31 cellular contexts compared by ENCODE assay signal in genomic region chr12:116039081-116039480, GRCh38.
DNase-seq lines count a peak whose midpoint lies in the region; ATAC-seq and TF ChIP-seq lines count a peak whose summit lies in the region.
"Had no signal": no experiment of that assay in that cellular context is flagged by ENCODE, and none has a peak within 500 bp of the region (broad histone marks: within the 10 kb centered on the region; RNA-seq: fewer than 3 reads in every experiment).

No MANE protein-coding gene starts in this region.

- H3K4me1 Mint-ChIP-seq in mesothelial cell of epicardium = peaks cover 46% of the 10 kb centered on the region
- H3K4me1 Mint-ChIP-seq: activated naive CD4-positive, alpha-beta T cell treated with anti-CD3 and anti-CD28 coated beads, Interleukin-2, amount 10 ng/mL, durations not matched to agents 7 days and 5 days had no signal

- DNase-seq in AG10803 (ENCODE audit: low read depth) = peak; percentile 46
- peak; percentile 46 for DNase-seq in MG63
- no peak for DNase-seq in mesothelial cell of epicardium (ENCODE audit: low spot score in 2 of 2, unreplicated experiment in 2 of 2)
- no peak for DNase-seq in NCI-H2107 treated with DMSO at 0.1 percent for 48 hours (lab: John Stamatoyannopoulos, UW; ENCODE audit: unreplicated experiment)
- no peak for DNase-seq in ascending aorta (ENCODE audit: low spot score in 2 of 2)
- no peak for DNase-seq in NCI-H146 treated with DMSO at 0.1 percent for 48 hours (lab: John Stamatoyannopoulos, UW; ENCODE audit: unreplicated experiment)
- DNase-seq: activated CD4-positive, alpha-beta T cell treated with anti-CD3 and anti-CD28 coated beads for 4 hours; activated CD8-positive, alpha-beta T cell treated with anti-CD3 and anti-CD28 coated beads, Interleukin-2, amount 10 ng/mL, durations not matched to agents 7 days and 5 days; activated naive CD4-positive, alpha-beta T cell treated with anti-CD3 and anti-CD28 coated beads, Interleukin-2, amount 10 ng/mL, durations not matched to agents 7 days and 5 days; CD8-positive, alpha-beta memory T cell; cortex of kidney; DMS153; effector memory CD4-positive, alpha-beta T cell; HCEC 1CT; Kasumi-1; naive B cell; NCI-H1092; NCI-H187; NCI-H2171; NCI-H510A; sigmoid colon; stimulated activated CD4-positive, alpha-beta T cell treated with anti-CD3 and anti-CD28 coated beads, Interleukin-4, amount 100 ng/mL, for 4 hours; SW 1271; trophoblast cell had no signal

- H3K4me3 Mint-ChIP-seq in mesothelial cell of epicardium = no peak overlapping the region
- H3K4me3 Mint-ChIP-seq: activated CD8-positive, alpha-beta T cell treated with anti-CD3 and anti-CD28 coated beads, Interleukin-2, amount 10 ng/mL, durations not matched to agents 7 days and 5 days; activated naive CD4-positive, alpha-beta T cell treated with anti-CD3 and anti-CD28 coated beads, Interleukin-2, amount 10 ng/mL, durations not matched to agents 7 days and 5 days; activated T-helper 17 cell treated with anti-CD3 and anti-CD28 coated beads, Interleukin-2, amount 50 U/mL, for 72 hours; CD8-positive, alpha-beta memory T cell; naive B cell; stimulated activated memory B cell treated with anti-CD40 and anti-IgM and Interleukin-4, amounts not matched to agents 10 μg/mL and 1 μg/mL and 100 μg/mL, for 72 hours had no signal

- H3K9me3 Mint-ChIP-seq in mesothelial cell of epicardium = no peaks in the 10 kb centered on the region
- H3K9me3 Mint-ChIP-seq: activated naive CD4-positive, alpha-beta T cell treated with anti-CD3 and anti-CD28 coated beads, Interleukin-2, amount 10 ng/mL, durations not matched to agents 7 days and 5 days; activated T-helper 17 cell treated with anti-CD3 and anti-CD28 coated beads, Interleukin-2, amount 50 U/mL, for 72 hours; CD8-positive, alpha-beta memory T cell; stimulated activated memory B cell treated with anti-CD40 and anti-IgM and Interleukin-4, amounts not matched to agents 10 μg/mL and 1 μg/mL and 100 μg/mL, for 72 hours had no signal

- H3K27ac ChIP-seq in cingulate gyrus (ENCODE audit: low read depth, low read length) = peak overlapping the region; percentile 23
- no peak overlapping the region for H3K27ac ChIP-seq in ascending aorta
- H3K27ac ChIP-seq: epithelial cell of prostate, hepatocyte, sigmoid colon had no signal

- no peaks in the 10 kb centered on the region for H3K9me3 ChIP-seq in MG63
- no peaks in the 10 kb centered on the region for H3K9me3 ChIP-seq in ascending aorta
- H3K9me3 ChIP-seq: sigmoid colon had no signal

- TF ChIP-seq CTCF in AG10803 (conservative IDR thresholded peaks at IDR 0.05; ENCODE audit: low read length) = no peak
- no peak for TF ChIP-seq CTCF in mesothelial cell of epicardium (IDR thresholded peaks at IDR 0.05; ENCODE audit: unreplicated experiment)
- TF ChIP-seq CTCF in ascending aorta (IDR thresholded peaks at IDR 0.05) = no peak

- no peak for ATAC-seq in HG02759 (IDR thresholded peaks at IDR 0.05; ENCODE audit: unreplicated experiment)
- ATAC-seq: activated CD8-positive, alpha-beta T cell treated with anti-CD3 and anti-CD28 coated beads, Interleukin-2, amount 10 ng/mL, durations not matched to agents 7 days and 5 days; activated T-helper 17 cell treated with anti-CD3 and anti-CD28 coated beads, Interleukin-2, amount 50 U/mL, for 72 hours; GM12878; stimulated activated memory B cell treated with anti-CD40 and anti-IgM and Interleukin-4, amounts not matched to agents 10 μg/mL and 1 μg/mL and 100 μg/mL, for 72 hours had no signal

- H3K4me3 ChIP-seq in AG10803 (ENCODE audit: low read length) (no peak overlapping the region), MG63 (no peak overlapping the region), ascending aorta (no peak overlapping the region)
- H3K4me3 ChIP-seq: GM12878, hepatocyte, sigmoid colon had no signal

- intact Hi-C loops in ascending aorta (cut with DNase I) = no loop called here

- H3K36me3 Mint-ChIP-seq in mesothelial cell of epicardium = peaks cover 8% of the 10 kb centered on the region
- H3K36me3 Mint-ChIP-seq: activated naive CD4-positive, alpha-beta T cell treated with anti-CD3 and anti-CD28 coated beads, Interleukin-2, amount 10 ng/mL, durations not matched to agents 7 days and 5 days; naive B cell had no signal

- peak overlapping the region; percentile 72 for H3K27ac Mint-ChIP-seq in mesothelial cell of epicardium
- H3K27ac Mint-ChIP-seq: activated CD8-positive, alpha-beta T cell treated with anti-CD3 and anti-CD28 coated beads, Interleukin-2, amount 10 ng/mL, durations not matched to agents 7 days and 5 days; activated naive CD4-positive, alpha-beta T cell treated with anti-CD3 and anti-CD28 coated beads, Interleukin-2, amount 10 ng/mL, durations not matched to agents 7 days and 5 days; activated T-helper 17 cell treated with anti-CD3 and anti-CD28 coated beads, Interleukin-2, amount 50 U/mL, for 72 hours; CD8-positive, alpha-beta memory T cell; stimulated activated memory B cell treated with anti-CD40 and anti-IgM and Interleukin-4, amounts not matched to agents 10 μg/mL and 1 μg/mL and 100 μg/mL, for 72 hours had no signal

- H3K27me3 ChIP-seq in MG63 (no peaks in the 10 kb centered on the region), ascending aorta (no peaks in the 10 kb centered on the region)
- H3K27me3 ChIP-seq: hepatocyte, sigmoid colon had no signal

- H3K27me3 Mint-ChIP-seq in mesothelial cell of epicardium (ENCODE audit: low read depth) = no peaks in the 10 kb centered on the region
- H3K27me3 Mint-ChIP-seq: activated naive CD4-positive, alpha-beta T cell treated with anti-CD3 and anti-CD28 coated beads, Interleukin-2, amount 10 ng/mL, durations not matched to agents 7 days and 5 days; activated T-helper 17 cell treated with anti-CD3 and anti-CD28 coated beads, Interleukin-2, amount 50 U/mL, for 72 hours; CD8-positive, alpha-beta memory T cell; naive B cell; stimulated activated memory B cell treated with anti-CD40 and anti-IgM and Interleukin-4, amounts not matched to agents 10 μg/mL and 1 μg/mL and 100 μg/mL, for 72 hours had no signal

- H3K36me3 ChIP-seq in MG63 (no peaks in the 10 kb centered on the region), ascending aorta (no peaks in the 10 kb centered on the region)
- H3K36me3 ChIP-seq: sigmoid colon had no signal

- peaks cover 3% of the 10 kb centered on the region in 2 donors for H3K4me1 ChIP-seq in ascending aorta

Comparison
In these comparisons a context has a peak if more than half of its experiments do, and no peak if none do; other contexts are left out.
1. DNase-seq: peak in AG10803 (single experiment) and MG63 (single experiment); none in mesothelial cell of epicardium (0 of 2), NCI-H2107 treated with DMSO at 0.1 percent for 48 hours (single experiment), ascending aorta (0 of 2) and NCI-H146 treated with DMSO at 0.1 percent for 48 hours (single experiment).